In the genomic region with DNA sequence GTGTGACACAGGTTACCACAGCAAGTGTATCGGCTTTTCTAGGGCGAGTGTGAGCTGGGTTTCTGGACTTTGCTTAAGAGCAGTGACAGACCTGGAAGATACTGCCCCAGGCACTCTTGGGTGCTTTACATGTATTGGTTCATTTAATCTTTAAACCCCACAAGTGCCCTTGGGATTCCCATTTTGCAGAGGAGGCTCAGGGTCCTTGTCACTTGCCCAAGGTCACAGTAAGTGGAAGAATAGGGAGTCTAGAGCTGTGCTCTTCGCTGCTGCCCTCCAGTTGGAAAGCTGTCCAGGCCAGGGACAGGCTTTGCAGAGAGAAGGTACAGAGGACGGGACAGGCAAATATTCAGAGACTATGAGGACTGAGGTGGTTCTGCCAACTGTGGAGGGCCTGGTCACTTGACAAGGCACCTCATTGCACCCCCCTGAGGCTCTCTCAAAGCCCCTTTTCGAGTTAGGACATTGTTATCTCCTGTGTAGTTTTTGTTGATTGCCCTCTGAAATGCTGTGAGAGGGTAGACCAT, we compare ENCODE assay signal across 12 cellular contexts. TPM values are rescaled to one million over a fixed set of nuclear protein-coding genes. Genes with fewer than 3 reads are reported as not detected.
DNase-seq lines count a peak whose midpoint lies in the region; ATAC-seq and TF ChIP-seq lines count a peak whose summit lies in the region.
"Had no signal": no experiment of that assay in that cellular context is flagged by ENCODE, and none has a peak within 500 bp of the region (broad histone marks: within the 10 kb centered on the region; RNA-seq: fewer than 3 reads in every experiment).

No MANE protein-coding gene starts in this region.

- no peak for TF ChIP-seq RAD21 in SK-N-SH (IDR thresholded peaks at IDR 0.05; ENCODE audit: low read length)

- TF ChIP-seq EP300 in SK-N-SH (IDR thresholded peaks at IDR 0.05; ENCODE audit: borderline replicate concordance in 1 of 2, low read depth in 1 of 2, low read length in 1 of 2) = no peak

- H3K9me3 ChIP-seq in ascending aorta (no peaks in the 10 kb centered on the region), SK-N-SH (no peaks in the 10 kb centered on the region)
- H3K9me3 ChIP-seq in naive thymus-derived CD4-positive, alpha-beta T cell (ENCODE audit: control insufficient read depth in 2 of 3, low read length in 3 of 3) = no peaks in the 10 kb centered on the region

- no peaks in the 10 kb centered on the region for H3K9me2 ChIP-seq in SK-N-SH

- peaks cover 33% of the 10 kb centered on the region for H3F3A ChIP-seq in SK-N-SH (replicated peaks; ENCODE audit: insufficient read depth)

- peaks cover 59% of the 10 kb centered on the region for H3K79me2 ChIP-seq in SK-N-SH (ENCODE audit: insufficient read depth)

- peak overlapping the region; percentile 38 for H3K27ac Mint-ChIP-seq in HFFc6
- peak overlapping the region; percentile 72 to 98 (median 96) for H3K27ac Mint-ChIP-seq in naive thymus-derived CD4-positive, alpha-beta T cell

- ATAC-seq in naive thymus-derived CD4-positive, alpha-beta T cell = no peak
- ATAC-seq in HG03342 (IDR thresholded peaks at IDR 0.05; ENCODE audit: unreplicated experiment) = no peak

- H3K4me3 Mint-ChIP-seq in HFFc6 = no peak overlapping the region
- H3K4me3 Mint-ChIP-seq in naive thymus-derived CD4-positive, alpha-beta T cell = peak overlapping the region; percentile 48 to 87 (median 76)

- H3K27ac ChIP-seq in 22Rv1 (peak overlapping the region; percentile 57), ascending aorta (peak overlapping the region; percentile 60 to 80), SK-N-SH (ENCODE audit: low read depth in 2 of 2, low read length in 1 of 2) (no peak overlapping the region)
- H3K27ac ChIP-seq in naive thymus-derived CD4-positive, alpha-beta T cell (ENCODE audit: low read depth, low read length) = peak overlapping the region; percentile 77

- peaks cover 38% of the 10 kb centered on the region for H3K4me1 Mint-ChIP-seq in HFFc6 (ENCODE audit: low read depth)
- H3K4me1 Mint-ChIP-seq in naive thymus-derived CD4-positive, alpha-beta T cell = peaks cover 52 to 85% (median 70%) of the 10 kb centered on the region in 7 donors

- CTCF ChIA-PET in naive thymus-derived CD4-positive, alpha-beta T cell (lab: Charles Lee) = interaction anchor here (0.7 to 5.5 kb wide), 8 partner anchors 9 to 229 kb away, joined by 3 to 54 read pairs (median 6); no protein-coding TSS in a partner anchor
- CTCF ChIA-PET in SK-N-SH (lab: Yijun Ruan, JAX) = interaction anchor here (0.6 to 5.8 kb wide), 6 partner anchors 19 to 109 kb away, joined by 3 to 41 read pairs (median 7); no protein-coding TSS in a partner anchor

- no peak overlapping the region for H2AFZ ChIP-seq in SK-N-SH (ENCODE audit: low read depth)

- peaks cover 24% of the 10 kb centered on the region; the same call in 1 of the 2 replicates for H4K20me1 ChIP-seq in SK-N-SH (ENCODE audit: insufficient read depth)

- DNase-seq in HFFc6 (no peak), ascending aorta (ENCODE audit: low spot score in 2 of 2) (no peak), activated gamma-delta T cell (lab: John Stamatoyannopoulos, UW) (no peak), SIG-M5 (lab: John Stamatoyannopoulos, UW) (no peak), SK-N-SH (no peak)
- no peak for DNase-seq in naive thymus-derived CD4-positive, alpha-beta T cell
- DNase-seq: activated CD8-positive, alpha-beta memory T cell treated with anti-CD3 and anti-CD28 coated beads, Interleukin-2, amount 50 U/mL, for 4 hours; NCI-H1105 treated with DMSO at 0.1 percent for 48 hours; NCI-H748 treated with DMSO at 0.1 percent for 48 hours; SW 1271 had no signal

- no peak overlapping the region for H3K9ac ChIP-seq in SK-N-SH

- no peaks in the 10 kb centered on the region for H3K9me3 Mint-ChIP-seq in HFFc6
- no peaks in the 10 kb centered on the region for H3K9me3 Mint-ChIP-seq in naive thymus-derived CD4-positive, alpha-beta T cell

- peaks cover 1% of the 10 kb centered on the region; the same call in 1 of the 2 replicates for H3K27me3 Mint-ChIP-seq in HFFc6 (ENCODE audit: insufficient read depth)
- no peaks in the 10 kb centered on the region for H3K27me3 Mint-ChIP-seq in naive thymus-derived CD4-positive, alpha-beta T cell

- H3K4me2 ChIP-seq in SK-N-SH = no peak overlapping the region

- H3K36me3 ChIP-seq in ascending aorta (peaks cover 0 to 6% of the 10 kb centered on the region in 2 donors), SK-N-SH (replicated peaks in 1 of 2; ENCODE audit: control insufficient read depth in 1 of 2, insufficient read depth in 2 of 2, low read length in 1 of 2) (peaks cover 1 to 21% of the 10 kb centered on the region in 2 experiments)
- no peaks in the 10 kb centered on the region for H3K36me3 ChIP-seq in naive thymus-derived CD4-positive, alpha-beta T cell (ENCODE audit: control insufficient read depth in 2 of 3, insufficient read depth in 3 of 3, low read length in 3 of 3)

- peaks cover 0 to 24% of the 10 kb centered on the region in 2 donors for H3K4me1 ChIP-seq in ascending aorta
- H3K4me1 ChIP-seq in naive thymus-derived CD4-positive, alpha-beta T cell (ENCODE audit: control insufficient read depth in 2 of 2, insufficient read depth in 2 of 2, low read length in 2 of 2) = peaks cover 43 to 87% of the 10 kb centered on the region in 2 donors
- H3K4me1 ChIP-seq in SK-N-SH (ENCODE audit: control insufficient read depth in 1 of 2, insufficient read depth in 2 of 2, low read depth in 1 of 2, low read length in 1 of 2) = peaks cover 17 to 47% of the 10 kb centered on the region in 2 experiments; a peak in 3 of 4 replicates

- intact Hi-C loops in ascending aorta (cut with DNase I) = no loop called here
- intact Hi-C loops in naive thymus-derived CD4-positive, alpha-beta T cell (cut with micrococcal nuclease) = no loop called here

- H3K27me3 ChIP-seq in ascending aorta (no peaks in the 10 kb centered on the region), SK-N-SH (ENCODE audit: insufficient read depth) (no peaks in the 10 kb centered on the region)
- no peaks in the 10 kb centered on the region for H3K27me3 ChIP-seq in naive thymus-derived CD4-positive, alpha-beta T cell (ENCODE audit: control insufficient read depth in 2 of 2, insufficient read depth in 2 of 2, low read length in 2 of 2)

- H3K4me3 ChIP-seq in ascending aorta = no peak overlapping the region
- no peak overlapping the region for H3K4me3 ChIP-seq in naive thymus-derived CD4-positive, alpha-beta T cell (ENCODE audit: low read length)
- H3K4me3 ChIP-seq in SK-N-SH (ENCODE audit: low read depth in 2 of 2, low read length in 1 of 2) = no peak overlapping the region

- H3K36me3 Mint-ChIP-seq in HFFc6 (ENCODE audit: low read depth) = peaks cover 21% of the 10 kb centered on the region
- H3K36me3 Mint-ChIP-seq in naive thymus-derived CD4-positive, alpha-beta T cell = peaks cover 0 to 37% (median 4%) of the 10 kb centered on the region in 5 donors

- TF ChIP-seq CTCF in 22Rv1 (IDR thresholded peaks at IDR 0.05) (no peak), HFFc6 (IDR thresholded peaks at IDR 0.05) (no peak), ascending aorta (IDR thresholded peaks at IDR 0.05) (no peak), SK-N-SH (IDR thresholded peaks at IDR 0.05) (no peak)

- POLR2A ChIA-PET in naive thymus-derived CD4-positive, alpha-beta T cell (lab: Charles Lee) = interaction anchor here (0.7 to 16.1 kb wide), 8 partner anchors 11 to 76 kb away, joined by 3 to 386 read pairs (median 16); partner anchors contain the start of genes SAE1 and ZC3H4
- POLR2A ChIA-PET in SK-N-SH (lab: Yijun Ruan, JAX) = no interaction called here

- 87% methylated on average over 5 of the region's 5 CpGs for WGBS in SK-N-SH (ENCODE audit: low lambda C conversion rate)

TF ChIP-seq in SK-N-SH, 30 proteins besides CTCF, POLR2A, EP300 and RAD21:
- TF ChIP-seq EZH2phosphoT487 (IDR thresholded peaks at IDR 0.05; ENCODE audit: borderline replicate concordance, low read depth) = no peak
- no peak for TF ChIP-seq MEF2A (IDR thresholded peaks at IDR 0.05; ENCODE audit: borderline replicate concordance, low read depth)
- TF ChIP-seq FOSL2 (IDR thresholded peaks at IDR 0.05; ENCODE audit: borderline replicate concordance, low read depth) = no peak

RNA-seq across cellular contexts. Expression of gene BBC3, which starts 42.4 kb away (rescaled TPM):
- 10 to 100 TPM in 2 of 6 experiments, 1 to 10 TPM in 4; 8.6 to 10.9 (median 9.6) TPM for total RNA-seq in HFFc6 (2021; fragmentation: NEBNext Ultra II Directional; extraction: Animal tissue kit (Norgen Biotek cat#: 25700))
- 14.9 TPM for total RNA-seq in ascending aorta
- total RNA-seq in naive thymus-derived CD4-positive, alpha-beta T cell = 10 to 100 TPM; 13.7 to 42.0 (median 22.5) TPM
- polyA plus RNA-seq in naive thymus-derived CD4-positive, alpha-beta T cell = 10 to 100 TPM in 1 of 2 donors, 1 to 10 TPM in 1; 8.5 to 13.8 TPM
- 14.5 and 16.1 TPM in 2 replicates for polyA plus RNA-seq in SK-N-SH (2012; rRNA removed)
- 9.9 and 12.9 TPM in 2 replicates for polyA plus RNA-seq in SK-N-SH (2012; cell fraction: cytosol; rRNA removed)
- polyA plus RNA-seq in SK-N-SH (2012; cell fraction: nucleus; rRNA removed) = 14.3 and 14.4 TPM in 2 replicates

RNA-seq across cellular contexts. Expression of gene SAE1, which starts 57.9 kb away (rescaled TPM):
- total RNA-seq in HFFc6 (2021; fragmentation: NEBNext Ultra II Directional; extraction: Animal tissue kit (Norgen Biotek cat#: 25700)) = 100 to 1,000 TPM; 158 to 181 (median 175) TPM
- 54.4 TPM for total RNA-seq in ascending aorta
- total RNA-seq in naive thymus-derived CD4-positive, alpha-beta T cell = 100 to 1,000 TPM in 1 of 5 experiments, 10 to 100 TPM in 4; 34.3 to 115 (median 46.4) TPM
- 100 to 1,000 TPM; 145 to 181 TPM for polyA plus RNA-seq in naive thymus-derived CD4-positive, alpha-beta T cell
- 123 and 126 TPM in 2 replicates for polyA plus RNA-seq in SK-N-SH (2012; rRNA removed)
- polyA plus RNA-seq in SK-N-SH (2012; cell fraction: cytosol; rRNA removed) = 137 and 140 TPM in 2 replicates
- polyA plus RNA-seq in SK-N-SH (2012; cell fraction: nucleus; rRNA removed) = 44.7 and 62.7 TPM in 2 replicates

Comparison
In these comparisons a context has a peak if more than half of its experiments do, and no peak if none do; other contexts are left out.
1. H3K27ac ChIP-seq: peak in 22Rv1 (single experiment), ascending aorta (2 of 2) and naive thymus-derived CD4-positive, alpha-beta T cell (single experiment); none in SK-N-SH (0 of 2).